ENCODE assay signal across 15 cellular contexts in the genomic region with DNA sequence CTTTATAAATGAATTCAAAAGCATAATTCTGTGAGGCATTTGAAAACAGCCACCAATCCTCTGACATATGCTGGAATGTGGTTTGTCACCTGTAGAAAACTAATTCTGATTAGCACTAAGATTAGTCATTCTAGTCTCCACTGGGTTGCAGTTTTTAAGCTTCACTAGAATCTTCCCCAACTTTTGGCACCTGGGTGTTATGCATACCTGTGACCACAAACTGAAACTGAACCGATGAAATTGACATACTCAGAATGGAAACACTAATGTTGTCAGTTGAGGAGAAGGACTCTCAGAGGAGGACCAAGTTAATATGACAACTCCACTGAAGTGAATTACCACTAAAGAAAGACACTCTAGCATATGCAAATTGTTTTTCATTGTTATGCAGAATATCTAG.
A peak's percentile ranks its signal among the peaks of the same experiment; 100 is the strongest.
DNase-seq lines count a peak whose midpoint lies in the region; ATAC-seq and TF ChIP-seq lines count a peak whose summit lies in the region.
"Had no signal": no experiment of that assay in that cellular context is flagged by ENCODE, and none has a peak within 500 bp of the region (broad histone marks: within the 10 kb centered on the region; RNA-seq: fewer than 3 reads in every experiment).

No MANE protein-coding gene starts in this region.

- DNase-seq in DMS79 (lab: John Stamatoyannopoulos, UW): peak; percentile 33
- no peak for DNase-seq in NCI-H187 treated with DMSO at 0.1 percent for 48 hours (lab: John Stamatoyannopoulos, UW)
- DNase-seq in effector CD8-positive, alpha-beta T cell (lab: John Stamatoyannopoulos, UW): no peak
- no peak for DNase-seq in AML-193 (lab: John Stamatoyannopoulos, UW)
- DNase-seq in SIG-M5 (lab: John Stamatoyannopoulos, UW): no peak
- DNase-seq: activated CD4-positive, alpha-beta T cell treated with anti-CD3 and anti-CD28 coated beads, Interleukin-2, amount 10 ng/mL, durations not matched to agents 24 days and 14 days; central memory CD4-positive, alpha-beta T cell; gastrocnemius medialis; HFFc6; KBM-7; stimulated activated CD4-positive, alpha-beta T cell treated with anti-CD3 and anti-CD28 coated beads, Interleukin-15, amount 100 ng/mL, for 24 hours; T1000 had no signal

- no peak for TF ChIP-seq EP300 in Ishikawa (IDR thresholded peaks at IDR 0.05; ENCODE audit: borderline replicate concordance)

- no peak for TF ChIP-seq RAD21 in Ishikawa (IDR thresholded peaks at IDR 0.05; ENCODE audit: low read depth)

- ATAC-seq in GM18909 (IDR thresholded peaks at IDR 0.05; ENCODE audit: poor library complexity, unreplicated experiment): peak; percentile 83
- ATAC-seq in HG02852 (IDR thresholded peaks at IDR 0.05; ENCODE audit: unreplicated experiment): peak; percentile 92
- ATAC-seq: gastrocnemius medialis had no signal

TF ChIP-seq in Ishikawa, 13 proteins besides CTCF, POLR2A, EP300 and RAD21:
- TF ChIP-seq NFIC (IDR thresholded peaks at IDR 0.05) (0 out of 2 replicates have a peak, but pooled peaks have one; percentile 10), YY1 (IDR thresholded peaks at IDR 0.05; ENCODE audit: low read depth) (no peak)
TF ChIP-seq in Ishikawa: peak in this region for 1.
